Comparison of ENCODE assay signal across 9 cellular contexts in the genomic region with DNA sequence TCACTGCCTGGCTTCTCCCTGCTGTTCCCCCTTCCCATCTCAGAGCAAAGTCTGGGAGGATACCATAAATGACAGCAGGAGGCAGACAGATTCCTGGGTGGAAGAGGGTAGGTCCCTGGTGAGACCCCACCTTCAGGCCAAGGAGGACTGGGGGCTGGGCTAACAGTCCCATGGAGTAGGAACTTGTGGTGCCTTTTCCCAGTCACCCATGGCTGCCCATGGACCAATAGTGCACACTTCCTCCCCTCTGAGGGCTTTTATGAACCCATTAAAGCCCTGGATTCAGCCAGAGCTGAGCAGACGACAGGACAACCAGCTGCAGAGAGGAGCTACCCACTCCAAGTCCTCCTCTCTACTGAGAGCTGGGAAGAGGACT. TPM values are rescaled to one million over a fixed set of nuclear protein-coding genes. Genes with fewer than 3 reads are reported as not detected.
DNase-seq lines count a peak whose midpoint lies in the region; ATAC-seq and TF ChIP-seq lines count a peak whose summit lies in the region.
"Had no signal": no experiment of that assay in that cellular context is flagged by ENCODE, and none has a peak within 500 bp of the region (broad histone marks: within the 10 kb centered on the region; RNA-seq: fewer than 3 reads in every experiment).

No MANE protein-coding gene starts in this region.

- H3K4me3 ChIP-seq in spleen = peak overlapping the region in 6 of 8 donors; percentile 18 to 68 (median 40)
- H3K4me3 ChIP-seq: thyroid gland had no signal

- no peak for ATAC-seq in T-cell (replicated peaks in 1 of 4)
- peak; percentile 18 for ATAC-seq in foreskin keratinocyte
- no peak for ATAC-seq in HG03469 (IDR thresholded peaks at IDR 0.05; ENCODE audit: unreplicated experiment)
- ATAC-seq in HG03432 (IDR thresholded peaks at IDR 0.05; ENCODE audit: unreplicated experiment) = no peak

- CTCF ChIA-PET in T-cell (lab: Charles Lee) = no interaction called here

- peak overlapping the region; percentile 73 for H3K4me3 Mint-ChIP-seq in T-helper 2 cell treated with Interferon-gamma antibody and Interleukin-4, amounts not matched to agents 5 μg/mL and 100 μg/mL, for 36 hours
- peak overlapping the region; percentile 65 to 77 (median 73) for H3K4me3 Mint-ChIP-seq in T-cell

- peaks cover 20% of the 10 kb centered on the region for H3K27me3 Mint-ChIP-seq in T-helper 2 cell treated with Interferon-gamma antibody and Interleukin-4, amounts not matched to agents 5 μg/mL and 100 μg/mL, for 36 hours (ENCODE audit: low read depth)
- no peaks in the 10 kb centered on the region for H3K27me3 Mint-ChIP-seq in T-cell

- POLR2A ChIA-PET in T-cell (lab: Charles Lee) = interaction anchor here in 1 of 2 donors (0.6 kb wide), 1 partner anchor 101 kb away, joined by 3 read pairs; no protein-coding TSS in a partner anchor

- DNase-seq in T-helper 2 cell treated with Interferon-gamma antibody and Interleukin-4, amounts not matched to agents 5 μg/mL and 100 μg/mL, for 36 hours (ENCODE audit: low spot score) = no peak
- DNase-seq in T-helper 2 cell = no peak
- no peak for DNase-seq in T-cell
- DNase-seq in foreskin keratinocyte = no peak
- no peak for DNase-seq in spleen
- DNase-seq in DMS153 (lab: John Stamatoyannopoulos, UW) = no peak

- H3K36me3 Mint-ChIP-seq in T-helper 2 cell treated with Interferon-gamma antibody and Interleukin-4, amounts not matched to agents 5 μg/mL and 100 μg/mL, for 36 hours (ENCODE audit: low read depth) = no peaks in the 10 kb centered on the region
- H3K36me3 Mint-ChIP-seq in T-cell = no peaks in the 10 kb centered on the region

- 0 to 40% (median 20%) methylated on average over 1 of the region's 1 CpG for WGBS in spleen, 5 donors

- H3K27ac Mint-ChIP-seq in T-helper 2 cell treated with Interferon-gamma antibody and Interleukin-4, amounts not matched to agents 5 μg/mL and 100 μg/mL, for 36 hours = no peak overlapping the region
- no peak overlapping the region for H3K27ac Mint-ChIP-seq in T-cell

- H3K27ac ChIP-seq in foreskin keratinocyte = no peak overlapping the region
- H3K27ac ChIP-seq in spleen = no peak overlapping the region
- H3K27ac ChIP-seq: thyroid gland had no signal

- H3K36me3 ChIP-seq in spleen = no peaks in the 10 kb centered on the region
- H3K36me3 ChIP-seq: thyroid gland had no signal

- peaks cover 6% of the 10 kb centered on the region for H3K9me3 Mint-ChIP-seq in T-helper 2 cell treated with Interferon-gamma antibody and Interleukin-4, amounts not matched to agents 5 μg/mL and 100 μg/mL, for 36 hours
- no peaks in the 10 kb centered on the region for H3K9me3 Mint-ChIP-seq in T-cell

- intact Hi-C loops in spleen (cut with DNase I; ENCODE audit: low total_unique reads) = no loop called here

- H3K4me1 ChIP-seq in foreskin keratinocyte (no peaks in the 10 kb centered on the region), spleen (peaks cover 7 to 19% (median 15%) of the 10 kb centered on the region in 6 donors)
- H3K4me1 ChIP-seq: thyroid gland had no signal

- H3K4me1 Mint-ChIP-seq in T-helper 2 cell treated with Interferon-gamma antibody and Interleukin-4, amounts not matched to agents 5 μg/mL and 100 μg/mL, for 36 hours (ENCODE audit: low read depth) = peaks cover 10% of the 10 kb centered on the region
- peaks cover 10 to 14% (median 12%) of the 10 kb centered on the region in 3 donors for H3K4me1 Mint-ChIP-seq in T-cell

- no peak for TF ChIP-seq CTCF in foreskin keratinocyte (conservative IDR thresholded peaks at IDR 0.05)
- no peak for TF ChIP-seq CTCF in spleen (IDR thresholded peaks at IDR 0.05 in 8 of 11, conservative IDR thresholded peaks at IDR 0.05 in 3 of 11)

- no peak for TF ChIP-seq POLR2A in spleen (IDR thresholded peaks at IDR 0.05)

- H3K9me3 ChIP-seq in spleen = peaks cover 0 to 7% (median 0%) of the 10 kb centered on the region in 8 donors
- H3K9me3 ChIP-seq: thyroid gland had no signal

- H3K27me3 ChIP-seq in foreskin keratinocyte (no peaks in the 10 kb centered on the region), spleen (replicated peaks in 1 of 7) (no peaks in the 10 kb centered on the region)
- H3K27me3 ChIP-seq: thyroid gland had no signal

RNA-seq across cellular contexts. Expression of a gene that starts 36.6 kb away (rescaled TPM):
- total RNA-seq in T-cell (not detected), foreskin keratinocyte (not detected in 2 replicates), spleen (not detected)
- polyA plus RNA-seq in foreskin keratinocyte (not detected in 2 replicates), spleen (not detected)
- total RNA-seq: thyroid gland had no signal
